Comparison of ENCODE assay signal across 1 cellular context in genomic region chr2:171521361-171522056, GRCh38.
TF ChIP-seq lines count a peak whose summit lies in the region.

No MANE protein-coding gene starts in this region.

TF ChIP-seq in GM12878, 131 proteins besides CTCF, POLR2A, EP300 and RAD21 (continued from another document):
- TF ChIP-seq, protein P1, sequence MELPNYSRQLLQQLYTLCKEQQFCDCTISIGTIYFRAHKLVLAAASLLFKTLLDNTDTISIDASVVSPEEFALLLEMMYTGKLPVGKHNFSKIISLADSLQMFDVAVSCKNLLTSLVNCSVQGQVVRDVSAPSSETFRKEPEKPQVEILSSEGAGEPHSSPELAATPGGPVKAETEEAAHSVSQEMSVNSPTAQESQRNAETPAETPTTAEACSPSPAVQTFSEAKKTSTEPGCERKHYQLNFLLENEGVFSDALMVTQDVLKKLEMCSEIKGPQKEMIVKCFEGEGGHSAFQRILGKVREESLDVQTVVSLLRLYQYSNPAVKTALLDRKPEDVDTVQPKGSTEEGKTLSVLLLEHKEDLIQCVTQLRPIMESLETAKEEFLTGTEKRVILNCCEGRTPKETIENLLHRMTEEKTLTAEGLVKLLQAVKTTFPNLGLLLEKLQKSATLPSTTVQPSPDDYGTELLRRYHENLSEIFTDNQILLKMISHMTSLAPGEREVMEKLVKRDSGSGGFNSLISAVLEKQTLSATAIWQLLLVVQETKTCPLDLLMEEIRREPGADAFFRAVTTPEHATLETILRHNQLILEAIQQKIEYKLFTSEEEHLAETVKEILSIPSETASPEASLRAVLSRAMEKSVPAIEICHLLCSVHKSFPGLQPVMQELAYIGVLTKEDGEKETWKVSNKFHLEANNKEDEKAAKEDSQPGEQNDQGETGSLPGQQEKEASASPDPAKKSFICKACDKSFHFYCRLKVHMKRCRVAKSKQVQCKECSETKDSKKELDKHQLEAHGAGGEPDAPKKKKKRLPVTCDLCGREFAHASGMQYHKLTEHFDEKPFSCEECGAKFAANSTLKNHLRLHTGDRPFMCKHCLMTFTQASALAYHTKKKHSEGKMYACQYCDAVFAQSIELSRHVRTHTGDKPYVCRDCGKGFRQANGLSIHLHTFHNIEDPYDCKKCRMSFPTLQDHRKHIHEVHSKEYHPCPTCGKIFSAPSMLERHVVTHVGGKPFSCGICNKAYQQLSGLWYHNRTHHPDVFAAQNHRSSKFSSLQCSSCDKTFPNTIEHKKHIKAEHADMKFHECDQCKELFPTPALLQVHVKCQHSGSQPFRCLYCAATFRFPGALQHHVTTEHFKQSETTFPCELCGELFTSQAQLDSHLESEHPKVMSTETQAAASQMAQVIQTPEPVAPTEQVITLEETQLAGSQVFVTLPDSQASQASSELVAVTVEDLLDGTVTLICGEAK (IDR thresholded peaks at IDR 0.05; ENCODE audit: borderline replicate concordance) = 0 out of 2 replicates have a peak, but pooled peaks have one; percentile 32
- TF ChIP-seq ZNF217 (IDR thresholded peaks at IDR 0.05) = no peak
- TF ChIP-seq E2F8 (IDR thresholded peaks at IDR 0.05; ENCODE audit: low read depth, partially characterized antibody) = no peak
- no peak for TF ChIP-seq DPF2 (IDR thresholded peaks at IDR 0.05)
- no peak for TF ChIP-seq HDGF (IDR thresholded peaks at IDR 0.05)
- no peak for TF ChIP-seq CHD2 (IDR thresholded peaks at IDR 0.05; ENCODE audit: borderline replicate concordance, low read depth, low read length)
- no peak for TF ChIP-seq POLR2AphosphoS2 (IDR thresholded peaks at IDR 0.05; ENCODE audit: low read depth, low read length)
- TF ChIP-seq YY1 (IDR thresholded peaks at IDR 0.05; ENCODE audit: low read depth, low read length) = peak; percentile 27; the same call in 1 of the 2 replicates
- 0 out of 2 replicates have a peak, but pooled peaks have one; percentile 22 for TF ChIP-seq ZBED1 (IDR thresholded peaks at IDR 0.05; ENCODE audit: borderline replicate concordance)
- 0 out of 2 replicates have a peak, but pooled peaks have one; percentile 10 for TF ChIP-seq CBFB (IDR thresholded peaks at IDR 0.05; ENCODE audit: low read depth)
